7 cellular contexts compared by ENCODE assay signal in the genomic region with DNA sequence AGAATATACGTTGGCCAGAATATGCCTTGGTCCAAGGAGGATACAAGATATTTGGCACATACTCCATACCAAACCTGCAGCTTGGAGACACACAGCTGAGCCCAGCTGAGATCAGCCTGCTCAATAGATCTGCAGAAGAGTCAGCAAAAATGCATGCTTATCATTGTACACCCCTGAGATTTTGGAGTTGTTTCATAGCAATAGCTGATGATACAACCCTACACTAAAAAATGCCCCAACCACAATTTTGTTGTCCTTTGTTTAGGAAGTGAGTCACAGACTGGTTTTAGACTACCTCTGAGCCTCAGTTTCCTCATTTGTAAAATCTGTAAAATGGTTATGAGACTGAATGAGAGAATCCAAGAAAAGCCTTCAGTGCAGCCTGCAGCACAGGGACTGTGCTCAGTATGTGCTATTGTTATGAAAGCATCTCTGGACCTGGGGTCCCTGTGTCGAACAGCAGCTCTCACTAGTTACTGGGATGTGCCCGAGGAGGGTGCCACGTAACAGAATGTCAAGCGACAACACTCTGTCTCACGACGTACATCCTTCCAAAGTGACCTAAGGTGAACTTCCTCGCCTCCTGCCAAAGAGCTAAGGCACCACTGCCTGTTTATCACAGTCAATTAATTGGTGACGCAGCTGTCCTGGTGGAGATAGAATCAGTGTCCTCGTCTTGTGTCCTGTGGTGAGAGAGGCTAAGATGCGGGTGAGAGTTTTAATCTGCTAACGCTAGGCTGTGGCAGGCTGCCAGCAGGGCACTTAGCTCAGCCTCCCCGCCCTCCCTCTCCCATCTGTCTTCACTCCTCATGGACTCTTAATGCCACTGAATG. TPM values are rescaled to one million over a fixed set of nuclear protein-coding genes. Genes with fewer than 3 reads are reported as not detected.
DNase-seq lines count a peak whose midpoint lies in the region; ATAC-seq and TF ChIP-seq lines count a peak whose summit lies in the region.

No MANE protein-coding gene starts in this region.

- H3K4me3 ChIP-seq in LNCaP clone FGC (ENCODE audit: low read depth, low read length) (no peak overlapping the region), left ventricle myocardium inferior (peak overlapping the region; percentile 49), thyroid gland (replicated peaks in 1 of 3) (no peak overlapping the region)

- no peak for TF ChIP-seq POLR2A in thyroid gland (IDR thresholded peaks at IDR 0.05)

- H3K4me1 ChIP-seq in left ventricle myocardium inferior (peaks cover 35% of the 10 kb centered on the region), thyroid gland (peaks cover 23 to 35% of the 10 kb centered on the region in 2 donors)

- DNase-seq in LNCaP clone FGC (ENCODE audit: low read depth) (peak; percentile 58), SHP77 treated with DMSO at 0.1 percent for 48 hours (lab: John Stamatoyannopoulos, UW) (peak; percentile 24), left ventricle myocardium inferior (peak; percentile 76), thyroid gland (peak; percentile 42 to 53)

- WGBS in thyroid gland, 2 donors, result 43 to 47% methylated on average over 13 of the region's 13 CpGs

- ATAC-seq in GM21360 (IDR thresholded peaks at IDR 0.05; ENCODE audit: unreplicated experiment) (no peak), HG03175 (IDR thresholded peaks at IDR 0.05; ENCODE audit: unreplicated experiment) (no peak), HG02884 (IDR thresholded peaks at IDR 0.05; ENCODE audit: unreplicated experiment) (no peak)

- intact Hi-C loops in left ventricle myocardium inferior (cut with micrococcal nuclease), result no loop called here
- intact Hi-C loops in thyroid gland (cut with DNase I), result no loop called here

- no peaks in the 10 kb centered on the region for H3K9me3 ChIP-seq in left ventricle myocardium inferior (replicated peaks)
- H3K9me3 ChIP-seq in thyroid gland, result no peaks in the 10 kb centered on the region

- TF ChIP-seq CTCF in LNCaP clone FGC (IDR thresholded peaks at IDR 0.05; ENCODE audit: control insufficient read depth, extremely low read depth, insufficient read depth) (no peak), left ventricle myocardium inferior (IDR thresholded peaks at IDR 0.05; ENCODE audit: borderline replicate concordance) (no peak), thyroid gland (IDR thresholded peaks at IDR 0.05) (no peak)

- H3K36me3 ChIP-seq in left ventricle myocardium inferior (no peaks in the 10 kb centered on the region), thyroid gland (no peaks in the 10 kb centered on the region)

- H3K27me3 ChIP-seq in left ventricle myocardium inferior (ENCODE audit: low read depth) (no peaks in the 10 kb centered on the region), thyroid gland (no peaks in the 10 kb centered on the region)

- peak overlapping the region; percentile 84 for H3K27ac ChIP-seq in left ventricle myocardium inferior (replicated peaks)
- peak overlapping the region in 2 of 3 donors; percentile 27 to 63 for H3K27ac ChIP-seq in thyroid gland

RNA-seq across cellular contexts. Expression of a gene that starts 18.2 kb away (rescaled TPM):
- total RNA-seq in left ventricle myocardium inferior (10.3 TPM), thyroid gland (10 to 100 TPM; 23.1 to 34.2 (median 27.4) TPM)

RNA-seq across cellular contexts. Expression of a gene that starts 59.2 kb away (rescaled TPM):
- total RNA-seq in left ventricle myocardium inferior (0.30 TPM), thyroid gland (not detected)

Comparison
In these comparisons a context has a peak if more than half of its experiments do, and no peak if none do; other contexts are left out.
1. DNase-seq: peak in every context shown above with its lines; median percentile 76 in left ventricle myocardium inferior; 58 in LNCaP clone FGC; 48 in thyroid gland; 24 in SHP77 treated with DMSO at 0.1 percent for 48 hours.